ENCODE assay signal across 17 cellular contexts in genomic region chr12:9271875-9272274, GRCh38.
DNase-seq lines count a peak whose midpoint lies in the region; ATAC-seq and TF ChIP-seq lines count a peak whose summit lies in the region.
"Had no signal": no experiment of that assay in that cellular context is flagged by ENCODE, and none has a peak within 500 bp of the region (broad histone marks: within the 10 kb centered on the region; RNA-seq: fewer than 3 reads in every experiment).

No MANE protein-coding gene starts in this region.

- H3K4me3 ChIP-seq in Loucy (ENCODE audit: low read length, poor library complexity, severe bottlenecking) (no peak overlapping the region), neuronal stem cell (ENCODE audit: low read length in 2 of 2) (no peak overlapping the region), coronary artery (no peak overlapping the region)
- H3K4me3 ChIP-seq: A549, HAP-1 had no signal

- H3K9ac ChIP-seq in Loucy (ENCODE audit: low read depth, low read length, poor library complexity, severe bottlenecking) (no peak overlapping the region), neuronal stem cell (ENCODE audit: low read depth, low read length, poor library complexity) (no peak overlapping the region)

- ATAC-seq in Right ventricle myocardium inferior, result peak; percentile 34
- ATAC-seq: A549 had no signal

- H2BK15ac ChIP-seq in neuronal stem cell (ENCODE audit: low read length), result no peak overlapping the region

- H2BK120ac ChIP-seq in neuronal stem cell (ENCODE audit: low read depth, low read length), result no peak overlapping the region

- H3K9me3 ChIP-seq in Loucy (ENCODE audit: insufficient read depth, low read depth, low read length), result no peaks in the 10 kb centered on the region
- H3K9me3 ChIP-seq in neuronal stem cell (replicated peaks in 1 of 2; ENCODE audit: control insufficient read depth in 2 of 2, insufficient read depth in 1 of 2, low read depth in 1 of 2, low read length in 2 of 2), result no peaks in the 10 kb centered on the region
- H3K9me3 ChIP-seq: A549, HAP-1 had no signal

- H3K14ac ChIP-seq in neuronal stem cell (ENCODE audit: low read length), result no peak overlapping the region

- WGBS in neuronal stem cell (ENCODE audit: extremely low coverage in 2 of 2, insufficient read length in 2 of 2, insufficient replicate concordance in 1 of 2), 2 donors, result no CpG with 5 or more reads among the region's 1 CpG

- no peak overlapping the region for H4K8ac ChIP-seq in neuronal stem cell (ENCODE audit: low read depth, low read length)

- intact Hi-C loops in Right ventricle myocardium inferior (cut with DNase I), result no loop called here
- intact Hi-C loops in cardiac septum (cut with DNase I), result no loop called here

- H3K18ac ChIP-seq in neuronal stem cell (ENCODE audit: low read length), result no peak overlapping the region

- H2BK5ac ChIP-seq in neuronal stem cell (ENCODE audit: low read length), result no peak overlapping the region

- TF ChIP-seq CTCF in Loucy (conservative IDR thresholded peaks at IDR 0.05; ENCODE audit: low read length), result no peak
- TF ChIP-seq CTCF in coronary artery (IDR thresholded peaks at IDR 0.05), result no peak

- no peak overlapping the region for H2BK12ac ChIP-seq in neuronal stem cell (ENCODE audit: low read length)

- H2AK5ac ChIP-seq in neuronal stem cell (ENCODE audit: low read depth, low read length), result no peak overlapping the region

- H2AFZ ChIP-seq in Loucy (ENCODE audit: low read length) (0 out of 2 replicates have a peak overlapping the region, but pooled peaks have one; percentile 8), neuronal stem cell (ENCODE audit: low read length) (peak overlapping the region; percentile 32)

- H3K27ac ChIP-seq in neuronal stem cell (replicated peaks; ENCODE audit: low read length) (no peak overlapping the region), coronary artery (no peak overlapping the region)
- H3K27ac ChIP-seq: A549 had no signal

- H3F3A ChIP-seq in Loucy (ENCODE audit: low read depth), result no peaks in the 10 kb centered on the region

- H3K4me2 ChIP-seq in Loucy (ENCODE audit: low read depth, low read length, poor library complexity, severe bottlenecking) (no peak overlapping the region), neuronal stem cell (ENCODE audit: insufficient read depth, low read length, poor library complexity, severe bottlenecking) (no peak overlapping the region)
- H3K4me2 ChIP-seq: A549 had no signal

- H3K9me2 ChIP-seq in Loucy (replicated peaks; ENCODE audit: low read depth, low read length), result 0 out of 2 replicates have a peak, but pooled peaks cover 3% of the 10 kb centered on the region

- no peak overlapping the region for H3K23ac ChIP-seq in neuronal stem cell (ENCODE audit: low read depth, low read length, poor library complexity)

- no peaks in the 10 kb centered on the region for H3K36me3 ChIP-seq in Loucy (ENCODE audit: insufficient read depth, low read length)
- H3K36me3 ChIP-seq in neuronal stem cell (replicated peaks in 1 of 2; ENCODE audit: control insufficient read depth in 2 of 2, insufficient read depth in 2 of 2, low read length in 2 of 2), result no peaks in the 10 kb centered on the region
- H3K36me3 ChIP-seq: HAP-1 had no signal

- H3K27me3 ChIP-seq in Loucy (ENCODE audit: insufficient read depth, low read length, poor library complexity, severe bottlenecking), result no peaks in the 10 kb centered on the region
- no peaks in the 10 kb centered on the region for H3K27me3 ChIP-seq in neuronal stem cell (ENCODE audit: control insufficient read depth in 3 of 3, insufficient read depth in 3 of 3, low read depth in 1 of 3, low read length in 3 of 3)

- H3K79me2 ChIP-seq in Loucy (ENCODE audit: insufficient read depth, low read length), result no peaks in the 10 kb centered on the region

- H3K79me1 ChIP-seq in neuronal stem cell (ENCODE audit: low read depth, low read length), result no peaks in the 10 kb centered on the region

- no peak overlapping the region for H3K4ac ChIP-seq in neuronal stem cell (ENCODE audit: low read length)

- H3K4me1 ChIP-seq in Loucy (ENCODE audit: insufficient read depth, low read length, poor library complexity, severe bottlenecking) (no peaks in the 10 kb centered on the region), neuronal stem cell (ENCODE audit: control insufficient read depth in 2 of 2, insufficient read depth in 1 of 2, low read depth in 1 of 2, low read length in 2 of 2) (peaks cover 0 to 2% of the 10 kb centered on the region in 2 donors)
- H3K4me1 ChIP-seq: HAP-1 had no signal

- no peaks in the 10 kb centered on the region for H4K20me1 ChIP-seq in Loucy (ENCODE audit: insufficient read depth, low read length, poor library complexity, severe bottlenecking)

- no peak for DNase-seq in Right ventricle myocardium inferior (ENCODE audit: missing footprints)
- DNase-seq in cardiac septum (ENCODE audit: low spot score), result no peak
- DNase-seq in neuronal stem cell (ENCODE audit: low spot score), result no peak
- no peak for DNase-seq in coronary artery (ENCODE audit: low spot score)
- no peak for DNase-seq in NOMO-1 treated with DMSO at 0.1 percent for 48 hours (lab: John Stamatoyannopoulos, UW; ENCODE audit: unreplicated experiment)
- DNase-seq: 8988T; ACHN; C1 segment of cervical spinal cord; Calu3; CD4-positive, alpha-beta memory T cell; COR-L47; DMS153; DND-41; GOT3 had no signal

- H4K91ac ChIP-seq in neuronal stem cell (ENCODE audit: low read depth, low read length, poor library complexity), result no peak overlapping the region
